ENCODE assay signal across 10 cellular contexts in the genomic region with DNA sequence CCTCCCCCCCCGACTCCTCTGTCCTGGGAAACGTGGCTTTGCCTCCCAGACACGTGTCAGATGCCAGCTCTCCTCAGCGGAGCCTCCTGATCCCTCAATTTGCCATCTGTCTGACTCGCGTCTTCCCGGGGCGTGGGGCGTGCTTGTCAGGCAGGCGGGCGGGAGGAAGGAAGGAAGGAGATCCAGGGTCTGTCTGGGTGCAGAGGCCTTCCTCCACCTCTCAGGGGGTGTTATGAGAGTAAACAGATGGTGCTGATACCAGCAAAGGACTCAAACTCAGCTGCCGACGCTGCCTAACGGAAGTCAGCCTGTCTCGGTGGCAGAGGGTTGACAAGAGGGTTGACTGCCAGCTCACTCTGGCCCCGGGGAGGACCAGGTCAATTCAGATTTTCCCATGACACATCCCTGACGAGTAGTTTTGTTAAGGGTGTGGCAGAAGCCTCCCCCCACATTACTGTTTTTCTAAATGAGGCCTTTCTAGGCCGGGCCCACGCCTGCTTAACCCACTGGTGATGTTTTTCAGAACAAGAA. TPM values are rescaled to one million over a fixed set of nuclear protein-coding genes. Genes with fewer than 3 reads are reported as not detected.
DNase-seq lines count a peak whose midpoint lies in the region; ATAC-seq and TF ChIP-seq lines count a peak whose summit lies in the region.
"Had no signal": no experiment of that assay in that cellular context is flagged by ENCODE, and none has a peak within 500 bp of the region (broad histone marks: within the 10 kb centered on the region; RNA-seq: fewer than 3 reads in every experiment).

No MANE protein-coding gene starts in this region.

- peak overlapping the region; percentile 96 for H3K27ac Mint-ChIP-seq in HFFc6
- peak overlapping the region; percentile 79 for H3K27ac Mint-ChIP-seq in nephron progenitor cell

- no peak for ATAC-seq in GM21360 (IDR thresholded peaks at IDR 0.05; ENCODE audit: unreplicated experiment)

- H3K9me3 Mint-ChIP-seq in HFFc6 (no peaks in the 10 kb centered on the region), nephron progenitor cell (no peaks in the 10 kb centered on the region)

- peak overlapping the region; percentile 48 for H3K4me3 Mint-ChIP-seq in HFFc6
- H3K4me3 Mint-ChIP-seq in nephron progenitor cell = peak overlapping the region; percentile 51

- H3K4me1 Mint-ChIP-seq in HFFc6 (ENCODE audit: low read depth) (peaks cover 71% of the 10 kb centered on the region), nephron progenitor cell (peaks cover 53% of the 10 kb centered on the region)

- H3K27me3 Mint-ChIP-seq in HFFc6 (ENCODE audit: insufficient read depth) (peaks cover 2% of the 10 kb centered on the region), nephron progenitor cell (ENCODE audit: low read depth, poor library complexity) (peaks cover 2% of the 10 kb centered on the region)

- intact Hi-C loops in uterus (cut with DNase I; ENCODE audit: low total_unique reads) = loop anchor here (10.0 kb wide), 1 partner anchor 110 kb away; the partner anchor contains the start of gene BAK1

- peak overlapping the region; percentile 50 to 64 for H3K27ac ChIP-seq in uterus
- H3K27ac ChIP-seq: HL-60 had no signal

- H3K27me3 ChIP-seq in uterus = no peaks in the 10 kb centered on the region

- no peak overlapping the region for H3K4me3 ChIP-seq in uterus

- DNase-seq in HFFc6 = peak; percentile 73
- peak; percentile 44 to 59 for DNase-seq in activated CD4-positive, alpha-beta T cell treated with anti-CD3 and anti-CD28 coated beads for 24 hours (ENCODE audit: low read depth in 2 of 2)
- DNase-seq in cerebellar cortex (ENCODE audit: low spot score) = peak; percentile 85
- DNase-seq in nephron progenitor cell = no peak
- peak in 1 of 2 donors; percentile 43 for DNase-seq in uterus
- no peak for DNase-seq in pons (ENCODE audit: low spot score)
- DNase-seq in NCI-H345 treated with DMSO at 0.1 percent for 48 hours (lab: John Stamatoyannopoulos, UW; ENCODE audit: unreplicated experiment) = no peak

- H3K9me3 ChIP-seq in uterus = no peaks in the 10 kb centered on the region

- no peaks in the 10 kb centered on the region for H3K36me3 ChIP-seq in uterus

- H3K36me3 Mint-ChIP-seq in HFFc6 (ENCODE audit: low read depth) = peaks cover 29% of the 10 kb centered on the region
- peaks cover 5% of the 10 kb centered on the region for H3K36me3 Mint-ChIP-seq in nephron progenitor cell (ENCODE audit: low read depth)

- peaks cover 0 to 17% of the 10 kb centered on the region in 2 donors for H3K4me1 ChIP-seq in uterus

- TF ChIP-seq POLR2A in uterus (IDR thresholded peaks at IDR 0.05) = no peak

- TF ChIP-seq CTCF in HFFc6 (IDR thresholded peaks at IDR 0.05) (no peak), nephron progenitor cell (IDR thresholded peaks at IDR 0.05) (no peak), uterus (IDR thresholded peaks at IDR 0.05) (no peak)

RNA-seq across cellular contexts. Expression of gene UQCC2, which starts 17.0 kb away (rescaled TPM):
- 100 to 1,000 TPM; 109 to 167 (median 140) TPM for total RNA-seq in HFFc6 (2021; fragmentation: NEBNext Ultra II Directional; extraction: Animal tissue kit (Norgen Biotek cat#: 25700))
- total RNA-seq in uterus = 10 to 100 TPM in 3 of 4 donors, 1 to 10 TPM in 1; 10.0 to 63.2 (median 30.9) TPM

RNA-seq across cellular contexts. Expression of gene IP6K3, which starts 52.2 kb away (rescaled TPM):
- total RNA-seq in HFFc6 (2021; fragmentation: NEBNext Ultra II Directional; extraction: Animal tissue kit (Norgen Biotek cat#: 25700)) = under 1 TPM in 4 of 6 experiments, not detected in 2; 0.25 to 0.83 (median 0.50) TPM
- 1 to 10 TPM in 3 of 4 donors, not detected in 1; 1.9 to 6.1 (median 5.5) TPM for total RNA-seq in uterus
- total RNA-seq: mononuclear cell had no signal

Comparison
In these comparisons a context has a peak if more than half of its experiments do, and no peak if none do; other contexts are left out.
1. DNase-seq: peak in HFFc6 (single experiment), activated CD4-positive, alpha-beta T cell treated with anti-CD3 and anti-CD28 coated beads for 24 hours (2 of 2) and cerebellar cortex (single experiment); none in nephron progenitor cell (single experiment), pons (single experiment) and NCI-H345 treated with DMSO at 0.1 percent for 48 hours (single experiment).